ENCODE assay signal across 23 cellular contexts in the genomic region with DNA sequence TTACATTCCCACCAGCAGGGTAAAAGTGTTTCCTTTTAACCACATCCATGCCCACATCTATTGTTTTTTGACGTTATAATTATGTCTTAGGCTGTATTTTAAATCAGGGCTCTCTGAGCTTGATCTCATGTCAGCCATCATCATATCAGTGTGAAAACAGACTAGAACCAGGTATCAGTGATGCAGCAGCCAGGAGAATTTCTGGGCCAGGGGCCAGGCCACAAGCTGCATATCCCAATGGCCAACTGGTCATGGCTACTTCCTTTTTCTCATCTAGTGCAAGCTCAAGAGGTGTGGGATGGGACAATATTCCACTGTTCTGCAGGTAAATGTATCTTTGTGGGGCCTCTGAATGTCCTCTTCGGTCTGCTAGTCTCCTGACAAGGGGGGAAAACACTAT.
DNase-seq lines count a peak whose midpoint lies in the region; ATAC-seq, FAIRE-seq and TF ChIP-seq lines count a peak whose summit lies in the region.
"Had no signal": no experiment of that assay in that cellular context is flagged by ENCODE, and none has a peak within 500 bp of the region (broad histone marks: within the 10 kb centered on the region; RNA-seq: fewer than 3 reads in every experiment).

No MANE protein-coding gene starts in this region.

- peaks cover 45% of the 10 kb centered on the region for H3K4me1 Mint-ChIP-seq in activated CD4-positive, alpha-beta memory T cell treated with anti-CD3 and anti-CD28 coated beads for 36 hours (ENCODE audit: low read depth)

- H3K4me2 ChIP-seq in GM23248 (ENCODE audit: unreplicated experiment) = no peak overlapping the region
- no peak overlapping the region for H3K4me2 ChIP-seq in K562 (ENCODE audit: insufficient read depth, low read length)
- H3K4me2 ChIP-seq: GM23338 had no signal

- H3K27ac ChIP-seq in GM23248 = peak overlapping the region; percentile 86
- H3K27ac ChIP-seq in K562 (ENCODE audit: extremely low read depth, low read depth, low read length) = no peak overlapping the region
- H3K27ac ChIP-seq in stomach smooth muscle (ENCODE audit: low read length) = peak overlapping the region; percentile 96
- H3K27ac ChIP-seq: RWPE1 had no signal

- H3K36me3 ChIP-seq in GM23248 (ENCODE audit: low read depth) = no peaks in the 10 kb centered on the region
- 0 out of 3 replicates have a peak, but pooled peaks cover 3% of the 10 kb centered on the region for H3K36me3 ChIP-seq in K562 (ENCODE audit: control insufficient read depth, insufficient read depth, low read length)
- H3K36me3 ChIP-seq in stomach smooth muscle (ENCODE audit: control insufficient read depth in 2 of 2, insufficient read depth in 2 of 2, low read length in 2 of 2) = no peaks in the 10 kb centered on the region

- DNase-seq in GM23248 (no peak), K562 (ENCODE audit: extremely low read depth in 1 of 4, low spot score in 3 of 4) (peak in 1 of 4 experiments; percentile 45), kidney tubule cell (ENCODE audit: low spot score) (peak; percentile 69), MV-4-11 (lab: John Stamatoyannopoulos, UW) (no peak)
- no peak for DNase-seq in activated CD4-positive, alpha-beta memory T cell treated with anti-CD3 and anti-CD28 coated beads for 36 hours
- DNase-seq: activated CD4-positive, alpha-beta T cell treated with anti-CD3 and anti-CD28 coated beads, Interleukin-2, amount 50 U/mL, for 48 hours; activated naive CD4-positive, alpha-beta T cell treated with anti-CD3 and anti-CD28 coated beads, Interleukin-2, amount 50 U/mL, for 16 hours; activated T-cell treated with anti-CD3 and anti-CD28 coated beads, Interleukin-2, amount 50 U/mL, for 24 hours; AML-193; COR-L47; immature natural killer cell; NCI-H2081; NCI-H748 treated with DMSO at 0.1 percent for 48 hours; retina had no signal

- no peak for TF ChIP-seq EP300 in K562 (IDR thresholded peaks at IDR 0.05; ENCODE audit: low read length)

- H3K9me1 ChIP-seq in K562 (ENCODE audit: control insufficient read depth, insufficient read depth, low read length) = peaks cover 7% of the 10 kb centered on the region

- no TSS peak for BruUV-seq in K562 (replicated peaks; lab: Mats Ljungman, UMichigan)

- H3K27me3 Mint-ChIP-seq in activated CD4-positive, alpha-beta memory T cell treated with anti-CD3 and anti-CD28 coated beads for 36 hours = no peaks in the 10 kb centered on the region
- H3K27me3 Mint-ChIP-seq: activated T-cell treated with anti-CD3 and anti-CD28 coated beads, Interleukin-2, amount 50 U/mL, for 24 hours; natural killer cell treated with Interleukin-12 subunit alpha and Interleukin-12 subunit beta and Interleukin-15 and Interleukin-18, amount 100 ng/mL, for 72 hours had no signal

- in situ Hi-C loops in GM23248 (cut with MboI) (no loop called here), K562 (cut with MboI) (no loop called here)

- no peak overlapping the region for H3K27ac Mint-ChIP-seq in activated CD4-positive, alpha-beta memory T cell treated with anti-CD3 and anti-CD28 coated beads for 36 hours
- H3K27ac Mint-ChIP-seq: activated T-cell treated with anti-CD3 and anti-CD28 coated beads, Interleukin-2, amount 50 U/mL, for 24 hours; GM23338; immature natural killer cell; natural killer cell treated with Interleukin-12 subunit alpha and Interleukin-12 subunit beta and Interleukin-15 and Interleukin-18, amount 100 ng/mL, for 72 hours had no signal

- TF ChIP-seq RAD21 in K562 (CRISPR knock-in tag; conservative IDR thresholded peaks at IDR 0.05 in 1 of 2, IDR thresholded peaks at IDR 0.05 in 1 of 2) = no peak

- H3K27me3 ChIP-seq in GM23248 (replicated peaks; ENCODE audit: insufficient read depth) (no peaks in the 10 kb centered on the region), K562 (ENCODE audit: control insufficient read depth in 2 of 2, insufficient read depth in 2 of 2, low read length in 2 of 2) (no peaks in the 10 kb centered on the region), stomach smooth muscle (ENCODE audit: control insufficient read depth in 1 of 2, insufficient read depth in 2 of 2, low read length in 2 of 2) (no peaks in the 10 kb centered on the region)

- H3K36me3 Mint-ChIP-seq in activated CD4-positive, alpha-beta memory T cell treated with anti-CD3 and anti-CD28 coated beads for 36 hours = peaks cover 5% of the 10 kb centered on the region

- no peaks in the 10 kb centered on the region for H3K79me2 ChIP-seq in GM23248 (ENCODE audit: insufficient read depth)
- no peaks in the 10 kb centered on the region for H3K79me2 ChIP-seq in K562 (ENCODE audit: control insufficient read depth, insufficient read depth, low read length)

- no peaks in the 10 kb centered on the region for H3K9me2 ChIP-seq in GM23248 (ENCODE audit: insufficient read depth)

- ATAC-seq in K562 (peak; percentile 54), HG03469 (IDR thresholded peaks at IDR 0.05; ENCODE audit: unreplicated experiment) (no peak), HG03521 (IDR thresholded peaks at IDR 0.05; ENCODE audit: unreplicated experiment) (no peak)
- ATAC-seq: GM12878; natural killer cell treated with Interleukin-12 subunit alpha and Interleukin-12 subunit beta and Interleukin-15 and Interleukin-18, amount 100 ng/mL, for 72 hours had no signal

- POLR2A ChIA-PET in K562 (lab: Yijun Ruan, JAX) = interaction anchor here (0.6 to 1.7 kb wide), 4 partner anchors 12 to 24 kb away, joined by 3 to 6 read pairs (median 4); no protein-coding TSS in a partner anchor
- POLR2A ChIA-PET in activated CD4-positive, alpha-beta memory T cell treated with anti-CD3 and anti-CD28 coated beads for 36 hours (lab: Charles Lee) = no interaction called here

- CTCF ChIA-PET in K562 (lab: Yijun Ruan, JAX; ENCODE audit: low intra/inter-chr PET ratio) = interaction anchor here (0.5 kb wide), 1 partner anchor 704 kb away, joined by 6 read pairs; no protein-coding TSS in a partner anchor
- CTCF ChIA-PET in activated CD4-positive, alpha-beta memory T cell treated with anti-CD3 and anti-CD28 coated beads for 36 hours (lab: Charles Lee) = interaction anchor here (1.1 to 2.2 kb wide), 2 partner anchors 21 to 300 kb away, joined by 3 to 13 read pairs; no protein-coding TSS in a partner anchor

- H3K4me3 ChIP-seq in GM23248 = no peak overlapping the region
- no peak overlapping the region for H3K4me3 ChIP-seq in K562
- H3K4me3 ChIP-seq in stomach smooth muscle (ENCODE audit: low read length in 2 of 2) = no peak overlapping the region
- H3K4me3 ChIP-seq: GM12878, GM23338, lung had no signal

- no peaks in the 10 kb centered on the region for H4K20me1 ChIP-seq in GM23248 (ENCODE audit: insufficient read depth)
- no peaks in the 10 kb centered on the region for H4K20me1 ChIP-seq in K562 (replicated peaks; ENCODE audit: control insufficient read depth, insufficient read depth, low read length)

- H3K4me1 ChIP-seq in GM23248 (ENCODE audit: insufficient read depth) (peaks cover 47% of the 10 kb centered on the region), K562 (replicated peaks in 1 of 2; ENCODE audit: control insufficient read depth in 2 of 2, insufficient read depth in 2 of 2, low read length in 2 of 2) (peaks cover 8 to 29% of the 10 kb centered on the region in 2 experiments; a peak in 4 of 5 replicates), stomach smooth muscle (ENCODE audit: control insufficient read depth, insufficient read depth, low read length) (peaks cover 20% of the 10 kb centered on the region)

- H3K4me3 Mint-ChIP-seq in activated CD4-positive, alpha-beta memory T cell treated with anti-CD3 and anti-CD28 coated beads for 36 hours = no peak overlapping the region
- H3K4me3 Mint-ChIP-seq: activated T-cell treated with anti-CD3 and anti-CD28 coated beads, Interleukin-2, amount 50 U/mL, for 24 hours; GM23338; immature natural killer cell; natural killer cell treated with Interleukin-12 subunit alpha and Interleukin-12 subunit beta and Interleukin-15 and Interleukin-18, amount 100 ng/mL, for 72 hours had no signal

- peaks cover 46% of the 10 kb centered on the region for H3F3A ChIP-seq in GM23248 (ENCODE audit: insufficient read depth)

- FAIRE-seq in K562 (lab: Jason Lieb, UNC) = no peak
- FAIRE-seq: G401.6, GM12878 had no signal

- TF ChIP-seq CTCF in K562 (IDR thresholded peaks at IDR 0.05 in 2 of 3, conservative IDR thresholded peaks at IDR 0.05 in 1 of 3; ENCODE audit: insufficient read depth in 2 of 3, low read depth in 1 of 3, low read length in 3 of 3) = no peak

- no peak for TF ChIP-seq POLR2A in K562 (conservative IDR thresholded peaks at IDR 0.05)

- H3K9ac ChIP-seq in GM23248 (peak overlapping the region; percentile 69; the same call in 1 of the 2 replicates), K562 (ENCODE audit: insufficient read depth in 1 of 2, low read depth in 2 of 2, low read length in 2 of 2) (no peak overlapping the region; a peak in 1 of 4 replicates), stomach smooth muscle (ENCODE audit: low read length in 2 of 2) (peak overlapping the region in 1 of 2 donors; percentile 65)

- H3K9me3 ChIP-seq in GM23248 (ENCODE audit: low read depth) (no peaks in the 10 kb centered on the region), K562 (replicated peaks; ENCODE audit: control insufficient read depth, insufficient read depth, low read depth, low read length) (no peaks in the 10 kb centered on the region), stomach smooth muscle (ENCODE audit: control insufficient read depth in 2 of 2, low read length in 2 of 2) (no peaks in the 10 kb centered on the region)

- intact Hi-C loops in K562 (cut with micrococcal nuclease) = loop anchor here (1.0 kb wide), 1 partner anchor 35 kb away; no protein-coding TSS in a partner anchor
- intact Hi-C loops in activated CD4-positive, alpha-beta memory T cell treated with anti-CD3 and anti-CD28 coated beads for 36 hours (cut with micrococcal nuclease) = no loop called here

- WGBS in GM23248 (ENCODE audit: low coverage in 1 of 2, low lambda C conversion rate in 2 of 2, missing lambda C conversion rate in 2 of 2), 2 experiments = 97 to 100% methylated on average over 2 of the region's 2 CpGs
- WGBS in K562 (ENCODE audit: insufficient coverage, low coverage, missing lambda C conversion rate) = 44% methylated on average over 2 of the region's 2 CpGs

- peak overlapping the region; percentile 57 for H2AFZ ChIP-seq in GM23248
- no peak overlapping the region for H2AFZ ChIP-seq in K562 (ENCODE audit: low read depth, low read length)
- H2AFZ ChIP-seq: GM23338 had no signal

- no peaks in the 10 kb centered on the region for H3K9me3 Mint-ChIP-seq in activated CD4-positive, alpha-beta memory T cell treated with anti-CD3 and anti-CD28 coated beads for 36 hours
- H3K9me3 Mint-ChIP-seq: GM23338; immature natural killer cell; natural killer cell treated with Interleukin-12 subunit alpha and Interleukin-12 subunit beta and Interleukin-15 and Interleukin-18, amount 100 ng/mL, for 72 hours had no signal
